20 cellular contexts compared by ENCODE assay signal in genomic region chr9:100838857-100839256, GRCh38.
DNase-seq lines count a peak whose midpoint lies in the region; ATAC-seq, FAIRE-seq and TF ChIP-seq lines count a peak whose summit lies in the region.
"Had no signal": no experiment of that assay in that cellular context is flagged by ENCODE, and none has a peak within 500 bp of the region (broad histone marks: within the 10 kb centered on the region; RNA-seq: fewer than 3 reads in every experiment).

No MANE protein-coding gene starts in this region.

- WGBS in HepG2 (ENCODE audit: low lambda C conversion rate), result 13% methylated on average over 2 of the region's 2 CpGs
- WGBS in right lobe of liver (ENCODE audit: insufficient coverage, low coverage, low lambda C conversion rate, missing lambda C conversion rate), result 35% methylated on average over 2 of the region's 2 CpGs
- no CpG with 5 or more reads among the region's 2 CpGs for WGBS in IMR-90 (ENCODE audit: extremely low coverage in 2 of 2, insufficient read length in 1 of 2), 2 experiments
- 78% methylated on average over 2 of the region's 2 CpGs; no CpG with 5 or more reads in 1 of the 2 experiments for WGBS in H1 (ENCODE audit: extremely low coverage in 1 of 2, insufficient coverage in 1 of 2, insufficient read length in 1 of 2, insufficient replicate concordance in 2 of 2, low coverage in 1 of 2, low lambda C conversion rate in 2 of 2, missing lambda C conversion rate in 1 of 2), 2 experiments
- 36 to 54% methylated on average over 2 of the region's 2 CpGs for WGBS in pancreas, 2 donors

- H3K27me3 ChIP-seq in HepG2 (ENCODE audit: control insufficient read depth in 1 of 2, insufficient read depth in 2 of 2, low read length in 2 of 2) (no peaks in the 10 kb centered on the region; a peak in 1 of 5 replicates), right lobe of liver (no peaks in the 10 kb centered on the region), IMR-90 (ENCODE audit: control insufficient read depth, insufficient read depth, low read length) (no peaks in the 10 kb centered on the region), H1 (replicated peaks in 1 of 4; ENCODE audit: control insufficient read depth in 3 of 4, extremely low read depth in 1 of 4, insufficient read depth in 3 of 4, low read length in 3 of 4) (no peaks in the 10 kb centered on the region), osteoblast (ENCODE audit: insufficient read depth, low read length) (no peaks in the 10 kb centered on the region), pancreas (no peaks in the 10 kb centered on the region)

- H2BK5ac ChIP-seq in IMR-90 (ENCODE audit: low read depth, low read length, poor library complexity, severe bottlenecking) (no peak overlapping the region), H1 (ENCODE audit: low read depth, low read length) (no peak overlapping the region)

- H3K4me2 ChIP-seq in HepG2 (ENCODE audit: low read depth, low read length) (no peak overlapping the region), IMR-90 (ENCODE audit: low read depth, low read length) (no peak overlapping the region), H1 (ENCODE audit: insufficient read depth in 1 of 2, low read depth in 2 of 2, low read length in 2 of 2) (no peak overlapping the region), osteoblast (ENCODE audit: insufficient read depth, low read length) (no peak overlapping the region)

- H3K9me3 ChIP-seq in HepG2 (ENCODE audit: low read length) (no peaks in the 10 kb centered on the region), right lobe of liver (no peaks in the 10 kb centered on the region), IMR-90 (ENCODE audit: control insufficient read depth, insufficient read depth, low read length) (peaks cover 8% of the 10 kb centered on the region; the same call in 1 of the 2 replicates), H1 (ENCODE audit: insufficient read depth in 2 of 2, low read depth in 1 of 2, low read length in 1 of 2) (no peaks in the 10 kb centered on the region), osteoblast (ENCODE audit: low read depth, low read length) (no peaks in the 10 kb centered on the region), pancreas (no peaks in the 10 kb centered on the region)
- H3K9me3 ChIP-seq: HAP-1 had no signal

- H2AK9ac ChIP-seq in IMR-90 (replicated peaks; ENCODE audit: low read depth, low read length, poor library complexity), result no peak overlapping the region

- H3K36me3 ChIP-seq in HepG2 (replicated peaks in 1 of 2; ENCODE audit: control insufficient read depth in 1 of 2, insufficient read depth in 2 of 2, low read length in 2 of 2), result no peaks in the 10 kb centered on the region
- H3K36me3 ChIP-seq in right lobe of liver, result no peaks in the 10 kb centered on the region
- no peaks in the 10 kb centered on the region for H3K36me3 ChIP-seq in IMR-90 (ENCODE audit: control insufficient read depth, insufficient read depth, low read length)
- no peaks in the 10 kb centered on the region for H3K36me3 ChIP-seq in H1 (ENCODE audit: control insufficient read depth in 2 of 4, insufficient read depth in 4 of 4, low read length in 3 of 4)
- H3K36me3 ChIP-seq in osteoblast (ENCODE audit: insufficient read depth, low read length), result no peaks in the 10 kb centered on the region
- H3K36me3 ChIP-seq in pancreas, result no peaks in the 10 kb centered on the region
- H3K36me3 ChIP-seq: HAP-1 had no signal

- no peaks in the 10 kb centered on the region for H3K9me1 ChIP-seq in IMR-90 (ENCODE audit: insufficient read depth, low read length)

- H4K20me1 ChIP-seq in HepG2 (ENCODE audit: insufficient read depth, low read length), result no peaks in the 10 kb centered on the region
- H4K20me1 ChIP-seq in IMR-90 (ENCODE audit: insufficient read depth, low read length), result no peaks in the 10 kb centered on the region
- H4K20me1 ChIP-seq in H1 (replicated peaks in 1 of 2; ENCODE audit: control insufficient read depth in 1 of 2, insufficient read depth in 2 of 2, low read length in 2 of 2), result no peaks in the 10 kb centered on the region
- no peaks in the 10 kb centered on the region for H4K20me1 ChIP-seq in osteoblast (ENCODE audit: insufficient read depth, low read length)

- H4K91ac ChIP-seq in IMR-90 (ENCODE audit: insufficient read depth, low read depth, low read length), result no peak overlapping the region
- no peak overlapping the region for H4K91ac ChIP-seq in H1 (replicated peaks; ENCODE audit: insufficient read length, low read length)

- H3K4ac ChIP-seq in IMR-90 (ENCODE audit: low read depth, low read length) (no peak overlapping the region), H1 (replicated peaks; ENCODE audit: insufficient read length, low read depth, low read length) (no peak overlapping the region)

- H3K56ac ChIP-seq in IMR-90 (ENCODE audit: extremely low read depth, insufficient read depth, low read length), result no peak overlapping the region
- H3K56ac ChIP-seq in H1 (replicated peaks; ENCODE audit: insufficient read length, low read depth, low read length), result no peak overlapping the region

- no peak overlapping the region for H3K4me3 ChIP-seq in HepG2 (replicated peaks in 1 of 3; ENCODE audit: insufficient read depth in 1 of 3, low read depth in 2 of 3, low read length in 3 of 3)
- H3K4me3 ChIP-seq in right lobe of liver, result no peak overlapping the region
- no peak overlapping the region for H3K4me3 ChIP-seq in IMR-90 (ENCODE audit: insufficient read depth, low read depth, low read length)
- no peak overlapping the region for H3K4me3 ChIP-seq in H1 (ENCODE audit: extremely low read depth in 1 of 4, insufficient read depth in 2 of 4, low read depth in 3 of 4, low read length in 4 of 4)
- H3K4me3 ChIP-seq in osteoblast (ENCODE audit: insufficient read depth, low read length), result no peak overlapping the region
- H3K4me3 ChIP-seq in pancreas, result no peak overlapping the region
- H3K4me3 ChIP-seq: HAP-1 had no signal

- no peak overlapping the region for H2AK5ac ChIP-seq in IMR-90 (ENCODE audit: low read depth, low read length)
- H2AK5ac ChIP-seq in H1 (ENCODE audit: low read depth, low read length), result no peak overlapping the region

- H4K8ac ChIP-seq in IMR-90 (ENCODE audit: low read depth in 2 of 2, low read length in 2 of 2) (no peak overlapping the region), H1 (ENCODE audit: extremely low read depth, insufficient read depth, low read length) (no peak overlapping the region)

- no peaks in the 10 kb centered on the region for H3K23me2 ChIP-seq in H1 (ENCODE audit: low read depth, low read length)

- TF ChIP-seq POLR2A in HepG2 (IDR thresholded peaks at IDR 0.05; ENCODE audit: insufficient read depth in 1 of 2, low read depth in 2 of 2, low read length in 2 of 2) (no peak), right lobe of liver (IDR thresholded peaks at IDR 0.05) (no peak), IMR-90 (IDR thresholded peaks at IDR 0.05; ENCODE audit: low read depth, low read length) (no peak), H1 (IDR thresholded peaks at IDR 0.05; ENCODE audit: control extremely low read depth in 1 of 2, low read depth in 2 of 2, low read length in 2 of 2) (no peak)

- no peak overlapping the region for H3K27ac ChIP-seq in HepG2 (ENCODE audit: extremely low read length, insufficient read depth, low read length)
- H3K27ac ChIP-seq in right lobe of liver, result no peak overlapping the region
- no peak overlapping the region for H3K27ac ChIP-seq in IMR-90 (ENCODE audit: insufficient read depth, low read length)
- H3K27ac ChIP-seq in H1 (ENCODE audit: low read depth, low read length), result no peak overlapping the region
- no peak overlapping the region for H3K27ac ChIP-seq in osteoblast (ENCODE audit: low read depth, low read length)
- H3K27ac ChIP-seq in pancreas, result no peak overlapping the region

- H2AFZ ChIP-seq in HepG2 (ENCODE audit: low read length) (no peak overlapping the region), IMR-90 (replicated peaks; ENCODE audit: low read length, poor library complexity) (no peak overlapping the region), H1 (ENCODE audit: low read length) (peak overlapping the region; percentile 91), osteoblast (ENCODE audit: low read length) (no peak overlapping the region)

- in situ Hi-C loops in HepG2 (cut with HindIII; ENCODE audit: extremely low pct_ligation_motif_present, low pct_unique_long_range_greater_than_20kb), result no loop called here
- in situ Hi-C loops in IMR-90 (cut with MboI; ENCODE audit: low sequenced_read_pairs), result no loop called here

- H2BK15ac ChIP-seq in IMR-90 (ENCODE audit: low read depth, low read length), result no peak overlapping the region
- no peak overlapping the region for H2BK15ac ChIP-seq in H1 (ENCODE audit: low read length)

- TF ChIP-seq RAD21 in HepG2 (CRISPR knock-in tag; IDR thresholded peaks at IDR 0.05), result no peak
- no peak for TF ChIP-seq RAD21 in IMR-90 (IDR thresholded peaks at IDR 0.05; ENCODE audit: low read length)
- TF ChIP-seq RAD21 in H1 (IDR thresholded peaks at IDR 0.05 in 1 of 2, conservative IDR thresholded peaks at IDR 0.05 in 1 of 2; ENCODE audit: low read depth in 2 of 2, low read length in 2 of 2), result no peak

- H3K14ac ChIP-seq in IMR-90 (replicated peaks; ENCODE audit: low read depth, low read length) (no peak overlapping the region), H1 (ENCODE audit: insufficient read length) (no peak overlapping the region)

- H2BK120ac ChIP-seq in IMR-90 (ENCODE audit: low read depth, low read length) (no peak overlapping the region), H1 (replicated peaks; ENCODE audit: low read depth, low read length) (no peak overlapping the region)

- H2BK20ac ChIP-seq in IMR-90 (ENCODE audit: low read depth, low read length) (no peak overlapping the region), H1 (ENCODE audit: low read length) (no peak overlapping the region)

- no peak for FAIRE-seq in HepG2 (lab: Jason Lieb, UNC)
- peak; percentile 36 for FAIRE-seq in H1 (lab: Jason Lieb, UNC)
- no peak for FAIRE-seq in pancreas (lab: Jason Lieb, UNC)
- FAIRE-seq: GM12891, GM18507 had no signal

- DNase-seq in HepG2 (ENCODE audit: low spot score), result no peak
- DNase-seq in right lobe of liver, result no peak
- DNase-seq in IMR-90, result no peak
- no peak for DNase-seq in H1 (ENCODE audit: low read depth in 1 of 2, low spot score in 2 of 2)
- DNase-seq in osteoblast (ENCODE audit: insufficient read length, low spot score, missing footprints), result peak; percentile 1
- no peak for DNase-seq in stimulated activated CD4-positive, alpha-beta T cell treated with anti-CD3 and anti-CD28 coated beads, Interleukin-1b, Interleukin-23, amount 100 ng/mL, for 48 hours
- DNase-seq in pancreas, result no peak
- DNase-seq: 8988T; C1 segment of cervical spinal cord; Calu3; CD4-positive, alpha-beta memory T cell; COR-L47; DMS53; DMS79 treated with DMSO at 0.1 percent for 48 hours; GF-D8; HFFc6 had no signal

- BruUV-seq in HepG2 (replicated peaks; lab: Mats Ljungman, UMichigan), result no TSS peak
- BruUV-seq in IMR-90 (replicated peaks; lab: Mats Ljungman, UMichigan), result no TSS peak

- CTCF ChIA-PET in HepG2 (lab: Yijun Ruan, JAX; ENCODE audit: low intra/inter-chr PET ratio, low total read pairs), result no interaction called here
- CTCF ChIA-PET in IMR-90 (lab: Yijun Ruan, JAX), result no interaction called here
- CTCF ChIA-PET in H1 (lab: Charles Lee; ENCODE audit: partially characterized antibody), result no interaction called here

- TF ChIP-seq EP300 in HepG2 (IDR thresholded peaks at IDR 0.05; ENCODE audit: low read depth in 2 of 2, low read length in 2 of 2) (no peak), HepG2 (CRISPR knock-in tag; IDR thresholded peaks at IDR 0.05; ENCODE audit: borderline replicate concordance) (no peak), H1 (IDR thresholded peaks at IDR 0.05; ENCODE audit: borderline replicate concordance in 1 of 2, low read depth in 2 of 2, low read length in 2 of 2) (no peak)

- H3K4me1 ChIP-seq in HepG2 (ENCODE audit: insufficient read depth, low read length), result no peaks in the 10 kb centered on the region
- no peaks in the 10 kb centered on the region for H3K4me1 ChIP-seq in right lobe of liver
- H3K4me1 ChIP-seq in IMR-90 (ENCODE audit: control insufficient read depth, insufficient read depth, low read length), result no peaks in the 10 kb centered on the region
- no peaks in the 10 kb centered on the region for H3K4me1 ChIP-seq in H1 (replicated peaks in 1 of 4; ENCODE audit: control insufficient read depth in 3 of 4, insufficient read depth in 4 of 4, low read length in 3 of 4)
- H3K4me1 ChIP-seq in osteoblast (ENCODE audit: insufficient read depth, low read length), result no peaks in the 10 kb centered on the region
- H3K4me1 ChIP-seq in pancreas, result no peaks in the 10 kb centered on the region
- H3K4me1 ChIP-seq: HAP-1 had no signal

- ATAC-seq in HepG2, result no peak
- ATAC-seq in right lobe of liver, result no peak
- no peak for ATAC-seq in IMR-90 (ENCODE audit: low read depth)
- ATAC-seq in pancreas, result no peak
- ATAC-seq in GM19467 (IDR thresholded peaks at IDR 0.05; ENCODE audit: unreplicated experiment), result no peak

- intact Hi-C loops in HepG2 (cut with micrococcal nuclease; ENCODE audit: unreplicated experiment), result no loop called here
- intact Hi-C loops in right lobe of liver (cut with DNase I), result no loop called here
- intact Hi-C loops in IMR-90 (cut with micrococcal nuclease), result no loop called here
- intact Hi-C loops in pancreas (cut with DNase I), result no loop called here

- no peaks in the 10 kb centered on the region for H3K79me1 ChIP-seq in IMR-90 (ENCODE audit: low read depth in 1 of 2, low read length in 2 of 2)
- H3K79me1 ChIP-seq in H1 (ENCODE audit: low read depth, low read length), result no peaks in the 10 kb centered on the region

- POLR2A ChIA-PET in HepG2 (lab: Yijun Ruan, JAX) (no interaction called here), IMR-90 (lab: Charles Lee; ENCODE audit: unreplicated experiment) (no interaction called here), H1 (lab: Charles Lee; ENCODE audit: partially characterized antibody) (no interaction called here)

- H4K5ac ChIP-seq in IMR-90 (ENCODE audit: low read depth, low read length) (no peak overlapping the region), H1 (ENCODE audit: insufficient read length, low read depth, low read length) (no peak overlapping the region)

- TF ChIP-seq CTCF in HepG2 (CRISPR knock-in tag; IDR thresholded peaks at IDR 0.05), result no peak
- no peak for TF ChIP-seq CTCF in right lobe of liver (IDR thresholded peaks at IDR 0.05)
- TF ChIP-seq CTCF in IMR-90 (conservative IDR thresholded peaks at IDR 0.05; ENCODE audit: low read depth, low read length), result no peak
- no peak for TF ChIP-seq CTCF in H1 (IDR thresholded peaks at IDR 0.05; ENCODE audit: control extremely low read depth in 1 of 3, insufficient read depth in 1 of 3, low read depth in 1 of 3, low read length in 3 of 3)
- TF ChIP-seq CTCF in osteoblast (IDR thresholded peaks at IDR 0.05; ENCODE audit: extremely low read depth, low read depth, low read length), result no peak
- TF ChIP-seq CTCF in pancreas (IDR thresholded peaks at IDR 0.05), result no peak

- dilution Hi-C loops in IMR-90 (cut with HindIII; ENCODE audit: low sequenced_read_pairs, unreplicated experiment), result no loop called here

- H3K9ac ChIP-seq in HepG2 (ENCODE audit: insufficient read depth, low read depth, low read length) (no peak overlapping the region), IMR-90 (ENCODE audit: low read depth, low read length) (no peak overlapping the region), H1 (replicated peaks in 1 of 4; ENCODE audit: extremely low read depth in 1 of 4, low read depth in 3 of 4, low read length in 3 of 4) (no peak overlapping the region)

- H2BK12ac ChIP-seq in H1 (ENCODE audit: low read depth, low read length), result no peak overlapping the region

- no peaks in the 10 kb centered on the region for H3K79me2 ChIP-seq in HepG2 (ENCODE audit: insufficient read depth, low read length)
- H3K79me2 ChIP-seq in H1 (ENCODE audit: control insufficient read depth in 1 of 2, insufficient read depth in 2 of 2, low read length in 2 of 2), result no peaks in the 10 kb centered on the region
- H3K79me2 ChIP-seq in osteoblast (ENCODE audit: insufficient read depth, low read length), result no peaks in the 10 kb centered on the region

- H3K23ac ChIP-seq in IMR-90 (ENCODE audit: low read depth, low read length) (no peak overlapping the region), H1 (ENCODE audit: insufficient read length) (no peak overlapping the region)

- H3K18ac ChIP-seq in IMR-90 (ENCODE audit: low read depth, low read length), result no peak overlapping the region
- H3K18ac ChIP-seq in H1 (ENCODE audit: extremely low read depth, low read length), result no peak overlapping the region

Comparison
In these comparisons a context has a peak if more than half of its experiments do, and no peak if none do; other contexts are left out.
1. Of the 41 proteins assayed by ChIP-seq in both HepG2 and H1: peak only in HepG2: none; only in H1: none; in both: MAFK; in neither: 40.